ENCODE assay signal across 2 cellular contexts in the genomic region with DNA sequence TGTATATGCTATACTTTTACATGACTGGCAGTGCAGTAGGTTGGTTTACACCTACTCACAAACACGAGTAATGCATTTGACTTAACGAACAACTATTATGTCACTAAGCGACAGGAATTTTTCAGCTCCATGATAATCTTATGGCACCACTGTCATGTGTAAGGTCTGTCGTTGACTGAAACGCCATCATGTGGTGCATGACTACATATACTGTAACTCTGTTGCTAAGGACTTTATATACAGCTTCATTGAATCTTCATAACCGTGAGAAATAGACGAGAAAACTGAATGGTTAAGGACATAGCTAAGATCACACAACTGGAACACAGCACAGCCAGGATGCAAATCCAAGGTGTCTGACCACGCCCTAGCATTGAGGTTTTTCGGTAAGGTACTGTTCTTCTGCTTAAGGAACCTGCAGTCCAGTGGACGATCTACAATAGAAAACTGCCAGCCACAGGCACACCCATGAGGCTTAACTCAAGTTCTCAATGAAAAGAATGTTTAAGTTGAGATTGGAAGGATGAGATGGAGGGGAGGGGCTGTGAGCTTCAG.
TF ChIP-seq lines count a peak whose summit lies in the region.

No MANE protein-coding gene starts in this region.

TF ChIP-seq in IMR-90, 13 proteins besides CTCF, POLR2A, EP300 and RAD21:
- no peak for TF ChIP-seq CHD1 (IDR thresholded peaks at IDR 0.05; ENCODE audit: low read depth, low read length)
- TF ChIP-seq, protein P1, sequence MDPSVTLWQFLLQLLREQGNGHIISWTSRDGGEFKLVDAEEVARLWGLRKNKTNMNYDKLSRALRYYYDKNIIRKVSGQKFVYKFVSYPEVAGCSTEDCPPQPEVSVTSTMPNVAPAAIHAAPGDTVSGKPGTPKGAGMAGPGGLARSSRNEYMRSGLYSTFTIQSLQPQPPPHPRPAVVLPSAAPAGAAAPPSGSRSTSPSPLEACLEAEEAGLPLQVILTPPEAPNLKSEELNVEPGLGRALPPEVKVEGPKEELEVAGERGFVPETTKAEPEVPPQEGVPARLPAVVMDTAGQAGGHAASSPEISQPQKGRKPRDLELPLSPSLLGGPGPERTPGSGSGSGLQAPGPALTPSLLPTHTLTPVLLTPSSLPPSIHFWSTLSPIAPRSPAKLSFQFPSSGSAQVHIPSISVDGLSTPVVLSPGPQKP (IDR thresholded peaks at IDR 0.05; ENCODE audit: borderline replicate concordance, low read depth, low read length), result no peak
- TF ChIP-seq, protein P2, sequence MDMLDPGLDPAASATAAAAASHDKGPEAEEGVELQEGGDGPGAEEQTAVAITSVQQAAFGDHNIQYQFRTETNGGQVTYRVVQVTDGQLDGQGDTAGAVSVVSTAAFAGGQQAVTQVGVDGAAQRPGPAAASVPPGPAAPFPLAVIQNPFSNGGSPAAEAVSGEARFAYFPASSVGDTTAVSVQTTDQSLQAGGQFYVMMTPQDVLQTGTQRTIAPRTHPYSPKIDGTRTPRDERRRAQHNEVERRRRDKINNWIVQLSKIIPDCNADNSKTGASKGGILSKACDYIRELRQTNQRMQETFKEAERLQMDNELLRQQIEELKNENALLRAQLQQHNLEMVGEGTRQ (IDR thresholded peaks at IDR 0.05; ENCODE audit: low read depth, low read length), result no peak
- TF ChIP-seq MAZ (IDR thresholded peaks at IDR 0.05; ENCODE audit: borderline replicate concordance, low read depth, low read length), result no peak
- TF ChIP-seq MXI1 (IDR thresholded peaks at IDR 0.05; ENCODE audit: borderline replicate concordance, low read depth, low read length), result no peak
- TF ChIP-seq FOS (IDR thresholded peaks at IDR 0.05; ENCODE audit: low read depth, low read length), result no peak
- TF ChIP-seq CEBPB (IDR thresholded peaks at IDR 0.05; ENCODE audit: low read depth, low read length), result no peak
- TF ChIP-seq NFE2L2 (IDR thresholded peaks at IDR 0.05; ENCODE audit: low read depth, low read length), result no peak
- TF ChIP-seq RFX5 (IDR thresholded peaks at IDR 0.05; ENCODE audit: low read depth, low read length), result no peak
- TF ChIP-seq BHLHE40 (IDR thresholded peaks at IDR 0.05; ENCODE audit: low read depth, low read length), result no peak
- TF ChIP-seq SMC3 (IDR thresholded peaks at IDR 0.05; ENCODE audit: low read depth, low read length), result no peak
- TF ChIP-seq MAFK (IDR thresholded peaks at IDR 0.05; ENCODE audit: low read depth, low read length), result no peak
- no peak for TF ChIP-seq RCOR1 (IDR thresholded peaks at IDR 0.05; ENCODE audit: insufficient replicate concordance, low read length)
TF ChIP-seq in IMR-90: peak in this region for 0.

TF ChIP-seq in WTC11, 78 proteins besides CTCF, POLR2A, EP300 and RAD21:
- TF ChIP-seq, protein P3, sequence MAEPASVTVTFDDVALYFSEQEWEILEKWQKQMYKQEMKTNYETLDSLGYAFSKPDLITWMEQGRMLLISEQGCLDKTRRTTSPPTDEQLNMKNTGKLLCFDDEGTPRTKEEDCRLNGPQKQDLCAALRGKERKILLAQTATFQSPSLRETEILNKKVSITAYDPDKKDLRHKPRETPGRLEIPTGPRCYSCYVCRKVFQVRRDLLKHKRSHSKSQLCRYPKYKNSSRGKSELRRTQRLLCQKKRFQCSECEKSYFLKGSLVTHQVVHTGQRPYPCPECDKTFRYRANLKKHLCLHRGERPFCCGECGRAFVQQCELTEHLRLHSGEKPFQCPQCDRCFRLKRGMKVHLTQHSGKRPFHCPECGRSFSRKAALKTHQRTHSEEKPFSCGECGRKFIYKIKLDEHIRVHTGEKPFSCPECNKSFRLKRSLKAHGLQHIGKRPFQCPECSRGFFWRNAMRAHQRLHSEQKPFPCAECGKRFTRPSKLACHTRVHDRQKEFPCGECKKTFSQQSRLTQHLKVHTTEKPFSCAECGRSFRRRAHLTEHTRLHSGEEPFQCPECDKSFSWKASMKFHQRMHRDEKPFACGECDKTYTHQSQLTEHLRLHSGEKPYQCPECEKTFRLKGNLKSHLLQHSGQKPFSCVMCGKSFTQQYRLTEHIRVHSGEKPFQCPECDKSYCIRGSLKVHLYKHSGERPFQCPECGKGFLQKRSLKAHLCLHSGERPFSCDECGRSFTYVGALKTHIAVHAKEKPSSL (CRISPR knock-in tag; conservative IDR thresholded peaks at IDR 0.05), result no peak
- no peak for TF ChIP-seq ZNF121 (CRISPR knock-in tag; IDR thresholded peaks at IDR 0.05)
- TF ChIP-seq JAZF1 (CRISPR knock-in tag; IDR thresholded peaks at IDR 0.05), result no peak
- TF ChIP-seq, protein P4, sequence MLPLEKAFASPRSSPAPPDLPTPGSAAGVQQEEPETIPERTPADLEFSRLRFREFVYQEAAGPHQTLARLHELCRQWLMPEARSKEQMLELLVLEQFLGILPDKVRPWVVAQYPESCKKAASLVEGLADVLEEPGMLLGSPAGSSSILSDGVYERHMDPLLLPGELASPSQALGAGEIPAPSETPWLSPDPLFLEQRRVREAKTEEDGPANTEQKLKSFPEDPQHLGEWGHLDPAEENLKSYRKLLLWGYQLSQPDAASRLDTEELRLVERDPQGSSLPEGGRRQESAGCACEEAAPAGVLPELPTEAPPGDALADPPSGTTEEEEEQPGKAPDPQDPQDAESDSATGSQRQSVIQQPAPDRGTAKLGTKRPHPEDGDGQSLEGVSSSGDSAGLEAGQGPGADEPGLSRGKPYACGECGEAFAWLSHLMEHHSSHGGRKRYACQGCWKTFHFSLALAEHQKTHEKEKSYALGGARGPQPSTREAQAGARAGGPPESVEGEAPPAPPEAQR (CRISPR knock-in tag; IDR thresholded peaks at IDR 0.05), result no peak
- TF ChIP-seq, protein P5, sequence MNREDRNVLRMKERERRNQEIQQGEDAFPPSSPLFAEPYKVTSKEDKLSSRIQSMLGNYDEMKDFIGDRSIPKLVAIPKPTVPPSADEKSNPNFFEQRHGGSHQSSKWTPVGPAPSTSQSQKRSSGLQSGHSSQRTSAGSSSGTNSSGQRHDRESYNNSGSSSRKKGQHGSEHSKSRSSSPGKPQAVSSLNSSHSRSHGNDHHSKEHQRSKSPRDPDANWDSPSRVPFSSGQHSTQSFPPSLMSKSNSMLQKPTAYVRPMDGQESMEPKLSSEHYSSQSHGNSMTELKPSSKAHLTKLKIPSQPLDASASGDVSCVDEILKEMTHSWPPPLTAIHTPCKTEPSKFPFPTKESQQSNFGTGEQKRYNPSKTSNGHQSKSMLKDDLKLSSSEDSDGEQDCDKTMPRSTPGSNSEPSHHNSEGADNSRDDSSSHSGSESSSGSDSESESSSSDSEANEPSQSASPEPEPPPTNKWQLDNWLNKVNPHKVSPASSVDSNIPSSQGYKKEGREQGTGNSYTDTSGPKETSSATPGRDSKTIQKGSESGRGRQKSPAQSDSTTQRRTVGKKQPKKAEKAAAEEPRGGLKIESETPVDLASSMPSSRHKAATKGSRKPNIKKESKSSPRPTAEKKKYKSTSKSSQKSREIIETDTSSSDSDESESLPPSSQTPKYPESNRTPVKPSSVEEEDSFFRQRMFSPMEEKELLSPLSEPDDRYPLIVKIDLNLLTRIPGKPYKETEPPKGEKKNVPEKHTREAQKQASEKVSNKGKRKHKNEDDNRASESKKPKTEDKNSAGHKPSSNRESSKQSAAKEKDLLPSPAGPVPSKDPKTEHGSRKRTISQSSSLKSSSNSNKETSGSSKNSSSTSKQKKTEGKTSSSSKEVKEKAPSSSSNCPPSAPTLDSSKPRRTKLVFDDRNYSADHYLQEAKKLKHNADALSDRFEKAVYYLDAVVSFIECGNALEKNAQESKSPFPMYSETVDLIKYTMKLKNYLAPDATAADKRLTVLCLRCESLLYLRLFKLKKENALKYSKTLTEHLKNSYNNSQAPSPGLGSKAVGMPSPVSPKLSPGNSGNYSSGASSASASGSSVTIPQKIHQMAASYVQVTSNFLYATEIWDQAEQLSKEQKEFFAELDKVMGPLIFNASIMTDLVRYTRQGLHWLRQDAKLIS (CRISPR knock-in tag; IDR thresholded peaks at IDR 0.05; ENCODE audit: borderline replicate concordance), result no peak
- TF ChIP-seq, protein P6, sequence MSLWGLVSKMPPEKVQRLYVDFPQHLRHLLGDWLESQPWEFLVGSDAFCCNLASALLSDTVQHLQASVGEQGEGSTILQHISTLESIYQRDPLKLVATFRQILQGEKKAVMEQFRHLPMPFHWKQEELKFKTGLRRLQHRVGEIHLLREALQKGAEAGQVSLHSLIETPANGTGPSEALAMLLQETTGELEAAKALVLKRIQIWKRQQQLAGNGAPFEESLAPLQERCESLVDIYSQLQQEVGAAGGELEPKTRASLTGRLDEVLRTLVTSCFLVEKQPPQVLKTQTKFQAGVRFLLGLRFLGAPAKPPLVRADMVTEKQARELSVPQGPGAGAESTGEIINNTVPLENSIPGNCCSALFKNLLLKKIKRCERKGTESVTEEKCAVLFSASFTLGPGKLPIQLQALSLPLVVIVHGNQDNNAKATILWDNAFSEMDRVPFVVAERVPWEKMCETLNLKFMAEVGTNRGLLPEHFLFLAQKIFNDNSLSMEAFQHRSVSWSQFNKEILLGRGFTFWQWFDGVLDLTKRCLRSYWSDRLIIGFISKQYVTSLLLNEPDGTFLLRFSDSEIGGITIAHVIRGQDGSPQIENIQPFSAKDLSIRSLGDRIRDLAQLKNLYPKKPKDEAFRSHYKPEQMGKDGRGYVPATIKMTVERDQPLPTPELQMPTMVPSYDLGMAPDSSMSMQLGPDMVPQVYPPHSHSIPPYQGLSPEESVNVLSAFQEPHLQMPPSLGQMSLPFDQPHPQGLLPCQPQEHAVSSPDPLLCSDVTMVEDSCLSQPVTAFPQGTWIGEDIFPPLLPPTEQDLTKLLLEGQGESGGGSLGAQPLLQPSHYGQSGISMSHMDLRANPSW (CRISPR knock-in tag; conservative IDR thresholded peaks at IDR 0.05; ENCODE audit: low read depth), result no peak
- no peak for TF ChIP-seq ZNF317 (CRISPR knock-in tag; IDR thresholded peaks at IDR 0.05; ENCODE audit: borderline replicate concordance, low read depth)
- TF ChIP-seq MXD4 (CRISPR knock-in tag; IDR thresholded peaks at IDR 0.05; ENCODE audit: borderline replicate concordance), result no peak
- TF ChIP-seq ZNF416 (CRISPR knock-in tag; IDR thresholded peaks at IDR 0.05), result no peak
- TF ChIP-seq, protein P7, sequence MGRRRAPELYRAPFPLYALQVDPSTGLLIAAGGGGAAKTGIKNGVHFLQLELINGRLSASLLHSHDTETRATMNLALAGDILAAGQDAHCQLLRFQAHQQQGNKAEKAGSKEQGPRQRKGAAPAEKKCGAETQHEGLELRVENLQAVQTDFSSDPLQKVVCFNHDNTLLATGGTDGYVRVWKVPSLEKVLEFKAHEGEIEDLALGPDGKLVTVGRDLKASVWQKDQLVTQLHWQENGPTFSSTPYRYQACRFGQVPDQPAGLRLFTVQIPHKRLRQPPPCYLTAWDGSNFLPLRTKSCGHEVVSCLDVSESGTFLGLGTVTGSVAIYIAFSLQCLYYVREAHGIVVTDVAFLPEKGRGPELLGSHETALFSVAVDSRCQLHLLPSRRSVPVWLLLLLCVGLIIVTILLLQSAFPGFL (CRISPR knock-in tag; IDR thresholded peaks at IDR 0.05; ENCODE audit: borderline replicate concordance), result no peak
- no peak for TF ChIP-seq GRHL2 (CRISPR knock-in tag; IDR thresholded peaks at IDR 0.05; ENCODE audit: insufficient replicate concordance, severe bottlenecking)
- TF ChIP-seq RELA (CRISPR knock-in tag; IDR thresholded peaks at IDR 0.05; ENCODE audit: borderline replicate concordance), result no peak
- TF ChIP-seq ZNF396 (CRISPR knock-in tag; IDR thresholded peaks at IDR 0.05; ENCODE audit: borderline replicate concordance), result no peak
- TF ChIP-seq CREB1 (CRISPR knock-in tag; IDR thresholded peaks at IDR 0.05), result no peak
- no peak for TF ChIP-seq GABPB1 (CRISPR knock-in tag; IDR thresholded peaks at IDR 0.05)
- no peak for TF ChIP-seq ESRRA (CRISPR knock-in tag; IDR thresholded peaks at IDR 0.05; ENCODE audit: borderline replicate concordance)
- TF ChIP-seq NR2C2 (CRISPR knock-in tag; IDR thresholded peaks at IDR 0.05), result no peak
- TF ChIP-seq ZNF219 (CRISPR knock-in tag; IDR thresholded peaks at IDR 0.05; ENCODE audit: borderline replicate concordance), result no peak
- no peak for TF ChIP-seq IRF2 (CRISPR knock-in tag; IDR thresholded peaks at IDR 0.05; ENCODE audit: borderline replicate concordance, low read depth)
- no peak for TF ChIP-seq CREM (CRISPR knock-in tag; IDR thresholded peaks at IDR 0.05)
